ENCODE assay signal across 29 cellular contexts in genomic region chr1:35571263-35571662, GRCh38. TPM values are rescaled to one million over a fixed set of nuclear protein-coding genes. Genes with fewer than 3 reads are reported as not detected.
"Had no signal": no experiment of that assay in that cellular context is flagged by ENCODE, and none has a peak within 500 bp of the region (broad histone marks: within the 10 kb centered on the region; RNA-seq: fewer than 3 reads in every experiment).

No MANE protein-coding gene starts in this region.

- H3K4me2 ChIP-seq: smooth muscle cell had no signal

- H3K27ac ChIP-seq: heart left ventricle, pancreas, psoas muscle, stomach, tibial artery had no signal

- DNase-seq: activated B cell treated with CpG ODN at 0.5 μM for 24 hours; activated CD4-positive, alpha-beta T cell treated with anti-CD3 and anti-CD28 coated beads for 36 hours; activated CD4-positive, alpha-beta T cell treated with anti-CD3 and anti-CD28 coated beads, Interleukin-2, amount 50 U/mL, for 4 hours; activated naive CD4-positive, alpha-beta T cell treated with anti-CD3 and anti-CD28 coated beads for 36 hours; activated T-cell treated with anti-CD3 and anti-CD28 coated beads, Interleukin-2, amount 50 U/mL, for 72 hours; amniotic stem cell; central memory CD4-positive, alpha-beta T cell; endodermal cell; foreskin fibroblast; heart left ventricle; hypothalamus; immature natural killer cell; kidney; naive thymus-derived CD8-positive, alpha-beta T cell; nucleus accumbens; pancreas; psoas muscle; stimulated activated CD4-positive, alpha-beta T cell treated with anti-CD3 and anti-CD28 coated beads, Interleukin-15, amount 100 ng/mL, for 24 hours; stimulated activated CD4-positive, alpha-beta T cell treated with anti-CD3 and anti-CD28 coated beads, Interleukin-2, amount 100 ng/mL, for 24 hours; stimulated activated naive B cell treated with anti-CD40 and anti-IgM and Interleukin-4, amounts not matched to agents 10 μg/mL and 1 μg/mL and 100 μg/mL, for 72 hours; stomach; tibial artery had no signal

- H3K36me3 Mint-ChIP-seq: naive thymus-derived CD8-positive, alpha-beta T cell had no signal

- H3K27ac Mint-ChIP-seq: activated B cell treated with CpG ODN at 0.5 μM for 24 hours; activated CD4-positive, alpha-beta T cell treated with anti-CD3 and anti-CD28 coated beads for 36 hours; activated naive CD4-positive, alpha-beta T cell treated with anti-CD3 and anti-CD28 coated beads for 36 hours; activated T-cell treated with anti-CD3 and anti-CD28 coated beads, Interleukin-2, amount 50 U/mL, for 72 hours; dendritic cell treated with granulocyte-macrophage colony-stimulating factor and Interleukin-4, amounts not matched to agents 40 ng/mL and 50 ng/mL, for 4 days; endodermal cell; stimulated activated naive B cell treated with anti-CD40 and anti-IgM and Interleukin-4, amounts not matched to agents 10 μg/mL and 1 μg/mL and 100 μg/mL, for 72 hours; T-cell; T-helper 2 cell treated with Interferon-gamma antibody and Interleukin-4, amounts not matched to agents 5 μg/mL and 100 μg/mL, for 36 hours had no signal

- H3K4me3 Mint-ChIP-seq: activated B cell treated with CpG ODN at 0.5 μM for 24 hours; activated CD4-positive, alpha-beta T cell treated with anti-CD3 and anti-CD28 coated beads for 36 hours; activated naive CD4-positive, alpha-beta T cell treated with anti-CD3 and anti-CD28 coated beads for 36 hours; activated T-cell treated with anti-CD3 and anti-CD28 coated beads, Interleukin-2, amount 50 U/mL, for 72 hours; dendritic cell treated with granulocyte-macrophage colony-stimulating factor and Interleukin-4, amounts not matched to agents 40 ng/mL and 50 ng/mL, for 4 days; endodermal cell; naive thymus-derived CD8-positive, alpha-beta T cell; stimulated activated naive B cell treated with anti-CD40 and anti-IgM and Interleukin-4, amounts not matched to agents 10 μg/mL and 1 μg/mL and 100 μg/mL, for 72 hours; T-cell; T-helper 2 cell treated with Interferon-gamma antibody and Interleukin-4, amounts not matched to agents 5 μg/mL and 100 μg/mL, for 36 hours had no signal

- H3K36me3 ChIP-seq: pancreas had no signal

- H3K27me3 Mint-ChIP-seq: naive thymus-derived CD8-positive, alpha-beta T cell; T-cell had no signal

- ATAC-seq: activated CD4-positive, alpha-beta T cell treated with anti-CD3 and anti-CD28 coated beads for 36 hours; activated T-cell treated with anti-CD3 and anti-CD28 coated beads, Interleukin-2, amount 50 U/mL, for 72 hours; esophagus mucosa; heart left ventricle; naive thymus-derived CD8-positive, alpha-beta T cell; pancreas; psoas muscle; stimulated activated naive B cell treated with anti-CD40 and anti-IgM and Interleukin-4, amounts not matched to agents 10 μg/mL and 1 μg/mL and 100 μg/mL, for 72 hours; T-cell had no signal

- H3K9me3 ChIP-seq: heart left ventricle, pancreas, psoas muscle, stomach, tibial artery had no signal

- H3K4me3 ChIP-seq: heart left ventricle, pancreas, psoas muscle, smooth muscle cell, stomach, tibial artery had no signal

- H3K27me3 ChIP-seq: pancreas had no signal

- H3K9me3 Mint-ChIP-seq: activated B cell treated with CpG ODN at 0.5 μM for 24 hours; activated naive CD4-positive, alpha-beta T cell treated with anti-CD3 and anti-CD28 coated beads for 36 hours; activated T-cell treated with anti-CD3 and anti-CD28 coated beads, Interleukin-2, amount 50 U/mL, for 72 hours; dendritic cell treated with granulocyte-macrophage colony-stimulating factor and Interleukin-4, amounts not matched to agents 40 ng/mL and 50 ng/mL, for 4 days; endodermal cell; immature natural killer cell; naive thymus-derived CD8-positive, alpha-beta T cell; neural crest cell; stimulated activated naive B cell treated with anti-CD40 and anti-IgM and Interleukin-4, amounts not matched to agents 10 μg/mL and 1 μg/mL and 100 μg/mL, for 72 hours; T-cell; T-helper 2 cell treated with Interferon-gamma antibody and Interleukin-4, amounts not matched to agents 5 μg/mL and 100 μg/mL, for 36 hours had no signal

- H3K4me1 ChIP-seq: pancreas had no signal

RNA-seq across cellular contexts. Expression of gene TFAP2E, which starts 1.9 kb away (rescaled TPM):
- total RNA-seq: psoas muscle, urinary bladder had no signal
